24 cellular contexts compared by ENCODE assay signal in the genomic region with DNA sequence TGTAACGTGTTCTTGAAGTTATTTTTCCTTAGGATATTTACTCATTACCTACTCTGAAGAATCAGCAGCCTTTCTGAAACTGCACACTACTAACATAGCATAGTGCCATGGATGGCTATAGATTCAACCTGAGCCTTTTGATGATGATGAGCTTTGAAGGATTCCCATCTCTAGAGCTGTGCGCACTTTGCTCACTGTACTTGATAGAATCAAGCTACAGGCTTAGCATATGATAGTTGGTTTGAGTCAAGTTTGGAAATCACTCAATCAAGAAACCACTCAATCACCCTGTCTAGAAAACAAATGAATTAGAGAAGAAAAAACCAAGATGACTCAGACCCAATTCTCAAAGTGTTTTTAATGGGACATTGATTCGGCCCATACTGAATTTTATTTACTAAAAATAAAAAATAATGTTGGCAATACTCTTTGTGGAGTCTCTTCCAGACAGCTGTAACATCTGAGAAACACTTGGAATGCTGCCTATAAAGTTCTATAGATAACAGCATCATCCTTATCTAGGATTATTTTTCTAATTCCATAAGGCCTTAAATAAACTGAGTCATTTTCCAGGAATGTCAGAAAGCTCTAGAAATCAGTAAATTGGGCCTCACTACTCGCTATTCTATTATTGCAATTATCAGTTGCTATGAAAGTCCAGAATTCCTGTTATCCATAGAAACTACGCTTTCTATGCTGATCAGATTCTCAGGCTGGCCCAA.
DNase-seq lines count a peak whose midpoint lies in the region; ATAC-seq, FAIRE-seq and TF ChIP-seq lines count a peak whose summit lies in the region.
"Had no signal": no experiment of that assay in that cellular context is flagged by ENCODE, and none has a peak within 500 bp of the region (broad histone marks: within the 10 kb centered on the region; RNA-seq: fewer than 3 reads in every experiment).

No MANE protein-coding gene starts in this region.

- no peak overlapping the region for H3K4me2 ChIP-seq in astrocyte (ENCODE audit: low read length)

- H3K36me3 Mint-ChIP-seq in activated CD4-positive, alpha-beta T cell treated with anti-CD3 and anti-CD28 coated beads for 36 hours (ENCODE audit: low read depth): no peaks in the 10 kb centered on the region
- H3K36me3 Mint-ChIP-seq in activated CD4-positive, alpha-beta T cell treated with anti-CD3 and anti-CD28 coated beads, Interleukin-2, amount 10 ng/mL, durations not matched to agents 7 days and 5 days (ENCODE audit: low read depth): no peaks in the 10 kb centered on the region
- H3K36me3 Mint-ChIP-seq in astrocyte (ENCODE audit: low read depth, unreplicated experiment): no peaks in the 10 kb centered on the region
- no peaks in the 10 kb centered on the region for H3K36me3 Mint-ChIP-seq in progenitor cell of endocrine pancreas (ENCODE audit: insufficient read depth)
- H3K36me3 Mint-ChIP-seq: activated CD8-positive, alpha-beta memory T cell treated with anti-CD3 and anti-CD28 coated beads, Interleukin-2, amount 10 ng/mL, durations not matched to agents 7 days and 5 days; natural killer cell had no signal

- TF ChIP-seq CTCF in astrocyte (IDR thresholded peaks at IDR 0.05; ENCODE audit: insufficient read depth, low read depth, low read length) (no peak), heart left ventricle (IDR thresholded peaks at IDR 0.05) (no peak), progenitor cell of endocrine pancreas (IDR thresholded peaks at IDR 0.05; ENCODE audit: unreplicated experiment) (no peak)

- DNase-seq in activated CD4-positive, alpha-beta T cell treated with anti-CD3 and anti-CD28 coated beads for 36 hours: no peak
- DNase-seq in activated CD4-positive, alpha-beta T cell treated with anti-CD3 and anti-CD28 coated beads, Interleukin-2, amount 10 ng/mL, durations not matched to agents 7 days and 5 days: no peak
- DNase-seq in astrocyte (ENCODE audit: low read depth) (peak; percentile 51), skeletal muscle cell (ENCODE audit: low read depth) (peak; percentile 1), heart left ventricle (no peak), progenitor cell of endocrine pancreas (ENCODE audit: low spot score, unreplicated experiment) (no peak)
- DNase-seq: 8988T; activated CD4-positive, alpha-beta T cell treated with anti-CD3 and anti-CD28 coated beads for 1 hour; activated CD8-positive, alpha-beta memory T cell treated with anti-CD3 and anti-CD28 coated beads, Interleukin-2, amount 10 ng/mL, durations not matched to agents 7 days and 5 days; adrenal gland; cortex of kidney; Kasumi-1; mesenchymal stem cell; natural killer cell; NCI-H1105; NCI-H2081 treated with DMSO at 0.1 percent for 48 hours; NCI-H82; right cardiac atrium; stimulated activated CD4-positive, alpha-beta T cell treated with anti-CD3 and anti-CD28 coated beads, Interleukin-15, amount 100 ng/mL, for 24 hours; upper lobe of right lung had no signal

- H3K36me3 ChIP-seq in astrocyte (ENCODE audit: insufficient read depth, low read length) (no peaks in the 10 kb centered on the region), heart left ventricle (no peaks in the 10 kb centered on the region)
- H3K36me3 ChIP-seq: adrenal gland, upper lobe of right lung had no signal

- no peak overlapping the region for H3K27ac ChIP-seq in astrocyte (ENCODE audit: low read depth, low read length)
- no peak overlapping the region for H3K27ac ChIP-seq in heart left ventricle
- H3K27ac ChIP-seq: adrenal gland, upper lobe of right lung had no signal

- H3K4me3 ChIP-seq in astrocyte (ENCODE audit: insufficient read depth, low read depth, low read length) (no peak overlapping the region), skeletal muscle cell (ENCODE audit: low read depth, low read length) (no peak overlapping the region), heart left ventricle (no peak overlapping the region)
- H3K4me3 ChIP-seq: adrenal gland, upper lobe of right lung had no signal

- peak; percentile 87 for ATAC-seq in activated CD4-positive, alpha-beta T cell treated with anti-CD3 and anti-CD28 coated beads for 36 hours
- ATAC-seq in HG02884 (IDR thresholded peaks at IDR 0.05; ENCODE audit: unreplicated experiment) (peak; percentile 55), heart left ventricle (no peak), HG02759 (IDR thresholded peaks at IDR 0.05; ENCODE audit: unreplicated experiment) (no peak)
- ATAC-seq: activated CD8-positive, alpha-beta memory T cell treated with anti-CD3 and anti-CD28 coated beads, Interleukin-2, amount 10 ng/mL, durations not matched to agents 7 days and 5 days; natural killer cell; right cardiac atrium; Right ventricle myocardium inferior; upper lobe of right lung had no signal

- no peak overlapping the region for H3K27ac Mint-ChIP-seq in activated CD4-positive, alpha-beta T cell treated with anti-CD3 and anti-CD28 coated beads for 36 hours
- H3K27ac Mint-ChIP-seq in activated CD4-positive, alpha-beta T cell treated with anti-CD3 and anti-CD28 coated beads, Interleukin-2, amount 10 ng/mL, durations not matched to agents 7 days and 5 days: no peak overlapping the region
- H3K27ac Mint-ChIP-seq in astrocyte (ENCODE audit: unreplicated experiment): no peak overlapping the region
- H3K27ac Mint-ChIP-seq in progenitor cell of endocrine pancreas: no peak overlapping the region
- H3K27ac Mint-ChIP-seq: activated CD8-positive, alpha-beta memory T cell treated with anti-CD3 and anti-CD28 coated beads, Interleukin-2, amount 10 ng/mL, durations not matched to agents 7 days and 5 days; natural killer cell had no signal

- no peaks in the 10 kb centered on the region for H3K27me3 Mint-ChIP-seq in activated CD4-positive, alpha-beta T cell treated with anti-CD3 and anti-CD28 coated beads for 36 hours
- no peaks in the 10 kb centered on the region for H3K27me3 Mint-ChIP-seq in activated CD4-positive, alpha-beta T cell treated with anti-CD3 and anti-CD28 coated beads, Interleukin-2, amount 10 ng/mL, durations not matched to agents 7 days and 5 days
- H3K27me3 Mint-ChIP-seq in astrocyte (ENCODE audit: low read depth, unreplicated experiment): no peaks in the 10 kb centered on the region
- H3K27me3 Mint-ChIP-seq in progenitor cell of endocrine pancreas: no peaks in the 10 kb centered on the region

- H3K27me3 ChIP-seq in astrocyte (ENCODE audit: insufficient read depth, low read length) (no peaks in the 10 kb centered on the region), heart left ventricle (no peaks in the 10 kb centered on the region)
- H3K27me3 ChIP-seq: adrenal gland, upper lobe of right lung had no signal

- H3K9me3 Mint-ChIP-seq in activated CD4-positive, alpha-beta T cell treated with anti-CD3 and anti-CD28 coated beads for 36 hours (ENCODE audit: low read depth): no peaks in the 10 kb centered on the region
- no peaks in the 10 kb centered on the region for H3K9me3 Mint-ChIP-seq in activated CD4-positive, alpha-beta T cell treated with anti-CD3 and anti-CD28 coated beads, Interleukin-2, amount 10 ng/mL, durations not matched to agents 7 days and 5 days
- H3K9me3 Mint-ChIP-seq in astrocyte (ENCODE audit: unreplicated experiment): no peaks in the 10 kb centered on the region
- no peaks in the 10 kb centered on the region for H3K9me3 Mint-ChIP-seq in progenitor cell of endocrine pancreas (ENCODE audit: low read depth)
- H3K9me3 Mint-ChIP-seq: natural killer cell had no signal

- H3K9me3 ChIP-seq in astrocyte (ENCODE audit: insufficient read depth, low read depth, low read length): no peaks in the 10 kb centered on the region
- H3K9me3 ChIP-seq in heart left ventricle: no peaks in the 10 kb centered on the region
- H3K9me3 ChIP-seq: adrenal gland, upper lobe of right lung had no signal

- no peak overlapping the region for H3K4me3 Mint-ChIP-seq in activated CD4-positive, alpha-beta T cell treated with anti-CD3 and anti-CD28 coated beads for 36 hours
- no peak overlapping the region for H3K4me3 Mint-ChIP-seq in activated CD4-positive, alpha-beta T cell treated with anti-CD3 and anti-CD28 coated beads, Interleukin-2, amount 10 ng/mL, durations not matched to agents 7 days and 5 days
- H3K4me3 Mint-ChIP-seq in astrocyte (ENCODE audit: unreplicated experiment) (no peak overlapping the region), progenitor cell of endocrine pancreas (ENCODE audit: low read depth) (no peak overlapping the region)
- H3K4me3 Mint-ChIP-seq: activated CD8-positive, alpha-beta memory T cell treated with anti-CD3 and anti-CD28 coated beads, Interleukin-2, amount 10 ng/mL, durations not matched to agents 7 days and 5 days; natural killer cell had no signal

- POLR2A ChIA-PET in activated CD4-positive, alpha-beta T cell treated with anti-CD3 and anti-CD28 coated beads for 36 hours (lab: Charles Lee): no interaction called here
- POLR2A ChIA-PET in activated CD4-positive, alpha-beta T cell treated with anti-CD3 and anti-CD28 coated beads, Interleukin-2, amount 10 ng/mL, durations not matched to agents 7 days and 5 days (lab: Charles Lee): no interaction called here

- intact Hi-C loops in activated CD4-positive, alpha-beta T cell treated with anti-CD3 and anti-CD28 coated beads for 36 hours (cut with DNase I, micrococcal nuclease): loop anchor here in 1 of 2 experiments (5.0 kb wide), 1 partner anchor 225 kb away; no protein-coding TSS in a partner anchor
- intact Hi-C loops in heart left ventricle (cut with DNase I): no loop called here

- no peak overlapping the region for H3K9ac ChIP-seq in astrocyte (ENCODE audit: low read length)

- no peaks in the 10 kb centered on the region for H4K20me1 ChIP-seq in astrocyte (ENCODE audit: insufficient read depth, low read length)

- H3K79me2 ChIP-seq in astrocyte (ENCODE audit: insufficient read depth, low read length): no peaks in the 10 kb centered on the region

- 57 to 72% (median 63%) methylated on average over 5 of the region's 5 CpGs for WGBS in heart left ventricle, 4 donors

- no peaks in the 10 kb centered on the region for H3K4me1 Mint-ChIP-seq in activated CD4-positive, alpha-beta T cell treated with anti-CD3 and anti-CD28 coated beads for 36 hours
- H3K4me1 Mint-ChIP-seq in activated CD4-positive, alpha-beta T cell treated with anti-CD3 and anti-CD28 coated beads, Interleukin-2, amount 10 ng/mL, durations not matched to agents 7 days and 5 days: no peaks in the 10 kb centered on the region
- H3K4me1 Mint-ChIP-seq in astrocyte (ENCODE audit: low read depth, unreplicated experiment): peaks cover 6% of the 10 kb centered on the region
- peaks cover 7% of the 10 kb centered on the region for H3K4me1 Mint-ChIP-seq in progenitor cell of endocrine pancreas (ENCODE audit: low read depth)
- H3K4me1 Mint-ChIP-seq: activated CD8-positive, alpha-beta memory T cell treated with anti-CD3 and anti-CD28 coated beads, Interleukin-2, amount 10 ng/mL, durations not matched to agents 7 days and 5 days had no signal

- H3K4me1 ChIP-seq in astrocyte (ENCODE audit: insufficient read depth, low read length) (no peaks in the 10 kb centered on the region), heart left ventricle (peaks cover 0 to 5% (median 0%) of the 10 kb centered on the region in 12 donors)
- H3K4me1 ChIP-seq: adrenal gland, upper lobe of right lung had no signal

- CTCF ChIA-PET in activated CD4-positive, alpha-beta T cell treated with anti-CD3 and anti-CD28 coated beads for 36 hours (lab: Charles Lee): no interaction called here
- CTCF ChIA-PET in activated CD4-positive, alpha-beta T cell treated with anti-CD3 and anti-CD28 coated beads, Interleukin-2, amount 10 ng/mL, durations not matched to agents 7 days and 5 days (lab: Charles Lee): no interaction called here

- FAIRE-seq in astrocyte (lab: Jason Lieb, UNC): no peak
- FAIRE-seq: bronchial epithelial cell had no signal

- no peak overlapping the region for H2AFZ ChIP-seq in astrocyte (ENCODE audit: low read depth, low read length)

- TF ChIP-seq POLR2A in heart left ventricle (IDR thresholded peaks at IDR 0.05): no peak

Comparison
In these comparisons a context has a peak if more than half of its experiments do, and no peak if none do; other contexts are left out.
1. ATAC-seq: peak in activated CD4-positive, alpha-beta T cell treated with anti-CD3 and anti-CD28 coated beads for 36 hours (single experiment) and HG02884 (single experiment); none in heart left ventricle (0 of 4) and HG02759 (single experiment).
2. DNase-seq: peak in astrocyte (single experiment) and skeletal muscle cell (single experiment); none in activated CD4-positive, alpha-beta T cell treated with anti-CD3 and anti-CD28 coated beads for 36 hours (single experiment), activated CD4-positive, alpha-beta T cell treated with anti-CD3 and anti-CD28 coated beads, Interleukin-2, amount 10 ng/mL, durations not matched to agents 7 days and 5 days (single experiment), heart left ventricle (0 of 5) and progenitor cell of endocrine pancreas (single experiment).